Comparison of ENCODE assay signal across 34 cellular contexts in the genomic region with DNA sequence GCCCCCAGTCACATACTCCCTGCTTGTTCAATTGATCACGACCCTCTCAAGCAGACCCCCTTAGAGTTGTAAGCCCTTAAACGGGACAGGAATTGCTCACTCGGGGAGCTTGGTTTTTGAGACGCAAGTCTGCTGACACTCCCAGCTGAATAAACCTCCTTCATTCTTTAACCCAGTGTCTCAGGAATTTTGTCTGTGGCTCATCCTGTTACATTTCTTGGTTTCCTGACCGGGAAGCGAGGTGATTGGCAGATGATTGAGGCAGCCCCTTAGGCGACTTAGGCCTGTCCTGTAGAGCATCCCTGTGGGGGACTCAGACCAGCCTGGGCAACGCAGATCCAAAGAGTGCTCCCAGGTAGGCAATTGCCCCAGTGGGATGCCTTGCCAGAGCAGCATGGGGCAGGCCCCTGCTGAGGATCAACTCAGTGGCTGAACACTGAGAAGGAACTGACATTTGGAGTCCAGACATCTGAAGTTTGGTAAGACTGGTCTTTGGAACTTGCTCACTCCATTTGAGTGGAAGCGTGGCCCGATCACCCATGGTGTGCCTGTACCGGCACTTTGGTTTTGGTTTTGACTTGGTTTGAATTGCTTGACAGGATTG. TPM values are rescaled to one million over a fixed set of nuclear protein-coding genes. Genes with fewer than 3 reads are reported as not detected.
"Had no signal": no experiment of that assay in that cellular context is flagged by ENCODE, and none has a peak within 500 bp of the region (broad histone marks: within the 10 kb centered on the region; RNA-seq: fewer than 3 reads in every experiment).

No MANE protein-coding gene starts in this region.

- ATAC-seq: activated CD4-positive, CD25-positive, alpha-beta regulatory T cell treated with anti-CD3 and anti-CD28 coated beads, Interleukin-2, amount 50 U/mL, for 24 hours; activated CD8-positive, alpha-beta memory T cell treated with anti-CD3 and anti-CD28 coated beads, Interleukin-2, amount 10 ng/mL, durations not matched to agents 7 days and 5 days; PC-3 had no signal

- H3K4me1 Mint-ChIP-seq: central memory CD8-positive, alpha-beta T cell had no signal

- H3K36me3 ChIP-seq: cardiac muscle cell, Peyer's patch, SJSA1 had no signal

- H3K4me1 ChIP-seq: Peyer's patch, SJSA1 had no signal

- H3K36me3 Mint-ChIP-seq: activated naive CD4-positive, alpha-beta T cell treated with anti-CD3 and anti-CD28 coated beads, Interleukin-2, amount 10 ng/mL, durations not matched to agents 7 days and 5 days had no signal

- H3K9me3 Mint-ChIP-seq: activated CD4-positive, alpha-beta memory T cell treated with anti-CD3 and anti-CD28 coated beads, Interleukin-2, amount 10 ng/mL, durations not matched to agents 7 days and 5 days; activated naive CD4-positive, alpha-beta T cell treated with anti-CD3 and anti-CD28 coated beads, Interleukin-2, amount 10 ng/mL, durations not matched to agents 7 days and 5 days; central memory CD8-positive, alpha-beta T cell had no signal

- H3K4me2 ChIP-seq: SK-N-SH had no signal

- H3K4me3 ChIP-seq: cardiac muscle cell, Peyer's patch, SJSA1 had no signal

- H3K9ac ChIP-seq: SK-N-SH had no signal

- H3K4me3 Mint-ChIP-seq: activated CD4-positive, alpha-beta memory T cell treated with anti-CD3 and anti-CD28 coated beads, Interleukin-2, amount 10 ng/mL, durations not matched to agents 7 days and 5 days; activated CD8-positive, alpha-beta memory T cell treated with anti-CD3 and anti-CD28 coated beads, Interleukin-2, amount 10 ng/mL, durations not matched to agents 7 days and 5 days; activated naive CD4-positive, alpha-beta T cell treated with anti-CD3 and anti-CD28 coated beads, Interleukin-2, amount 10 ng/mL, durations not matched to agents 7 days and 5 days; activated naive CD8-positive, alpha-beta T cell; central memory CD8-positive, alpha-beta T cell had no signal

- DNase-seq: activated CD4-positive, alpha-beta memory T cell treated with anti-CD3 and anti-CD28 coated beads, Interleukin-2, amount 10 ng/mL, durations not matched to agents 7 days and 5 days; activated CD4-positive, alpha-beta T cell treated with anti-CD3 and anti-CD28 coated beads for 4 hours; activated CD8-positive, alpha-beta memory T cell treated with anti-CD3 and anti-CD28 coated beads for 24 hours; activated CD8-positive, alpha-beta memory T cell treated with anti-CD3 and anti-CD28 coated beads, Interleukin-2, amount 10 ng/mL, durations not matched to agents 7 days and 5 days; activated CD8-positive, alpha-beta memory T cell treated with anti-CD3 and anti-CD28 coated beads, Interleukin-2, amount 50 U/mL, for 48 hours; activated effector memory CD4-positive, alpha-beta T cell treated with Interleukin-2 at 50 U/mL for 16 hours; activated naive CD4-positive, alpha-beta T cell treated with anti-CD3 and anti-CD28 coated beads, Interleukin-2, amount 10 ng/mL, durations not matched to agents 7 days and 5 days; activated T-cell treated with anti-CD3 and anti-CD28 coated beads, Interleukin-2, amount 50 U/mL, for 48 hours; amniotic stem cell; aorta; Karpas-422; KBM-7; NCI-H1105; NCI-H1417 treated with DMSO at 0.1 percent for 48 hours; NCI-H187 treated with DMSO at 0.1 percent for 48 hours; NCI-H2081; NCI-H2171 treated with DMSO at 0.1 percent for 48 hours; NCI-H2227 treated with DMSO at 0.1 percent for 48 hours; NCI-H446; NCI-H524 treated with DMSO at 0.1 percent for 48 hours; PC-3; Peyer's patch; RPMI8226; SHP77 treated with DMSO at 0.1 percent for 48 hours; SK-N-SH; T-helper 1 cell; T-helper 2 cell; T-helper 9 cell had no signal

- H3K9me3 ChIP-seq: Peyer's patch, SJSA1, SK-N-SH had no signal

- H3K27ac Mint-ChIP-seq: activated CD4-positive, alpha-beta memory T cell treated with anti-CD3 and anti-CD28 coated beads, Interleukin-2, amount 10 ng/mL, durations not matched to agents 7 days and 5 days; activated CD8-positive, alpha-beta memory T cell treated with anti-CD3 and anti-CD28 coated beads, Interleukin-2, amount 10 ng/mL, durations not matched to agents 7 days and 5 days; activated naive CD4-positive, alpha-beta T cell treated with anti-CD3 and anti-CD28 coated beads, Interleukin-2, amount 10 ng/mL, durations not matched to agents 7 days and 5 days; activated naive CD8-positive, alpha-beta T cell had no signal

- H3K27ac ChIP-seq: cardiac muscle cell, Peyer's patch, SJSA1 had no signal

- H3K27me3 ChIP-seq: cardiac muscle cell, Peyer's patch, SJSA1 had no signal

RNA-seq across cellular contexts. Expression of a gene that starts 56.4 kb away (rescaled TPM):
- total RNA-seq: activated CD4-positive, alpha-beta memory T cell treated with anti-CD3 and anti-CD28 coated beads, Interleukin-2, amount 10 ng/mL, durations not matched to agents 7 days and 5 days; activated CD8-positive, alpha-beta memory T cell treated with anti-CD3 and anti-CD28 coated beads, Interleukin-2, amount 10 ng/mL, durations not matched to agents 7 days and 5 days; aorta; cardiac muscle cell; MCF 10A; PC-3; Peyer's patch; SJSA1 had no signal
- polyA plus RNA-seq: cardiac muscle cell, SK-N-SH had no signal
